ENCODE assay signal across 11 cellular contexts in the genomic region with DNA sequence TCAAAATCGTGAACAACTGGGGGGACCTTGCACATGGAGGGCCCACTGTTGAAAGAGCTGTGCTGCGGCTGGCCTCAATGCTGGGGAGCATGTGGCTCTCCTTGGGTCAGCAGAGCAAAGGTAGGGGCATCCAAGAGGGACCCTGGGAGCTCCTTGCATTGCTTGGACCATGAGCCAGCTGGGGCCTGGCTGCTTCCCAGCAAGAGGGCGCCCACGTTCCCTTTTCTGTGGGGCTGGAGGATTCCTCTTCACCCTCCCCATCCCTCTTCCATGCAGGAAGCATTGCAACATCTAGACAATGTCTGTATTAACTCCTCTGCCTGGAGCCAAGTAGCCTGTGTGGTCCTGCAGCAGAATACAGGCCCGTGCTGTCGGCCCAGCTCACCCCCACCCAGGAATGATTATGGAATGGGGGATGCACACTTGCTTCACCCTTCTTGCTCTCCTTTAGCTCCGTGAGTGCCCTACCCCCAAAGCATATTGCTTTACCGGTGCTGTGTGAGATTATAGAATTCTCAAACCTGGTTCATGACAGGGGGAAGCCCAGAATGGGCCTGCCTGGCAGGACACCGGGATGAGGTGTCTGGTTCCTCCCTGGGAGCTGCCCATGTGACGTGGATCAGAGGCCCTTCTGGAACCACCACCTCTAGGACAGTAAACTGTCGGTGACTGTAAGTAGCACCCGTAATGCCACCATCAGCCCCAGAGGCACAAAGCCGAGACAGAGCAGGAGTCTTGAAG.
A peak's percentile ranks its signal among the peaks of the same experiment; 100 is the strongest.
DNase-seq lines count a peak whose midpoint lies in the region; ATAC-seq and TF ChIP-seq lines count a peak whose summit lies in the region.
"Had no signal": no experiment of that assay in that cellular context is flagged by ENCODE, and none has a peak within 500 bp of the region (broad histone marks: within the 10 kb centered on the region; RNA-seq: fewer than 3 reads in every experiment).

No MANE protein-coding gene starts in this region.

- no peaks in the 10 kb centered on the region for H3K9me3 ChIP-seq in vagina

- DNase-seq in SIG-M5 treated with dmso at 0.1 percent for 504 hours (lab: John Stamatoyannopoulos, UW; ENCODE audit: unreplicated experiment), result peak; percentile 26
- DNase-seq in SIG-M5 (lab: John Stamatoyannopoulos, UW), result no peak
- peak; percentile 21 for DNase-seq in UCSD-AML1 (lab: John Stamatoyannopoulos, UW; ENCODE audit: unreplicated experiment)
- DNase-seq in left lobe of liver (ENCODE audit: low spot score), result no peak
- no peak for DNase-seq in vagina (ENCODE audit: extremely low spot score in 2 of 2)
- DNase-seq in NCI-H446 treated with DMSO at 0.1 percent for 48 hours (lab: John Stamatoyannopoulos, UW), result no peak
- DNase-seq: activated CD4-positive, alpha-beta T cell treated with anti-CD3 and anti-CD28 coated beads, Interleukin-2, amount 50 U/mL, for 4 hours; NCI-H187 treated with DMSO at 0.1 percent for 48 hours had no signal

- ATAC-seq in left lobe of liver (peak; percentile 19), HG02885 (IDR thresholded peaks at IDR 0.05; ENCODE audit: poor library complexity, unreplicated experiment) (no peak), GM21423 (IDR thresholded peaks at IDR 0.05; ENCODE audit: unreplicated experiment) (no peak)

- no peaks in the 10 kb centered on the region for H3K27me3 ChIP-seq in vagina

- intact Hi-C loops in vagina (cut with DNase I), result no loop called here

- H3K36me3 ChIP-seq in vagina, result no peaks in the 10 kb centered on the region

- no peak overlapping the region for H3K4me3 ChIP-seq in vagina

- TF ChIP-seq POLR2A in vagina (IDR thresholded peaks at IDR 0.05), result no peak

- no peak for TF ChIP-seq CTCF in vagina (IDR thresholded peaks at IDR 0.05)

- peak overlapping the region; percentile 62 for H3K27ac ChIP-seq in vagina
- H3K27ac ChIP-seq: C4-2B had no signal

- H3K4me1 ChIP-seq in vagina, result peaks cover 35% of the 10 kb centered on the region

Comparison
In these comparisons a context has a peak if more than half of its experiments do, and no peak if none do; other contexts are left out.
1. DNase-seq: peak in SIG-M5 treated with dmso at 0.1 percent for 504 hours (single experiment) and UCSD-AML1 (single experiment); none in SIG-M5 (single experiment), left lobe of liver (single experiment), vagina (0 of 2) and NCI-H446 treated with DMSO at 0.1 percent for 48 hours (single experiment).